8 cellular contexts compared by ENCODE assay signal in genomic region chr17:79796570-79797491, GRCh38. TPM values are rescaled to one million over a fixed set of nuclear protein-coding genes. Genes with fewer than 3 reads are reported as not detected.
DNase-seq lines count a peak whose midpoint lies in the region; ATAC-seq and TF ChIP-seq lines count a peak whose summit lies in the region.

CBX8 (minus strand) TSS chr17:79797077; CDS start chr17:79796998, 79 bp downstream.

- peak within 1 kb of the TSS; percentile 72 for H3K27ac ChIP-seq in HUES48 (ENCODE audit: low read depth, low read length)
- H3K27ac ChIP-seq in mesodermal cell (ENCODE audit: low read depth, low read length, severe bottlenecking), result peak within 1 kb of the TSS; percentile 87

- H3K27me3 ChIP-seq in Caco-2 (replicated peaks; ENCODE audit: control insufficient read depth, insufficient read depth, low read length), result no peaks in the 10 kb centered on the region
- peaks cover 93% of the 10 kb centered on the region for H3K27me3 ChIP-seq in HUES48 (ENCODE audit: control insufficient read depth, insufficient read depth, low read length)
- peaks cover 90% of the 10 kb centered on the region for H3K27me3 ChIP-seq in NT2/D1 (ENCODE audit: insufficient read depth, insufficient read length)

- H3K27ac Mint-ChIP-seq in Caco-2 (ENCODE audit: unreplicated experiment) (peak within 1 kb of the TSS; percentile 85), endothelial cell (ENCODE audit: unreplicated experiment) (peak within 1 kb of the TSS; percentile 18)

- H3K4me3 ChIP-seq in Caco-2 (ENCODE audit: low read depth, low read length), result peak within 1 kb of the TSS; percentile 75
- peak within 1 kb of the TSS; percentile 73 for H3K4me3 ChIP-seq in HUES48 (ENCODE audit: low read depth, low read length)
- peak within 1 kb of the TSS; percentile 73 for H3K4me3 ChIP-seq in NT2/D1 (ENCODE audit: insufficient read length, low read depth)
- peak within 1 kb of the TSS; percentile 67 for H3K4me3 ChIP-seq in mesodermal cell (ENCODE audit: extremely low read depth, insufficient read depth, low read length, poor library complexity, severe bottlenecking)

- no TSS peak for BruUV-seq in Caco-2 (replicated peaks; lab: Mats Ljungman, UMichigan)

- no peaks in the 10 kb centered on the region for H3K9me3 ChIP-seq in Caco-2
- no peaks in the 10 kb centered on the region for H3K9me3 ChIP-seq in HUES48 (ENCODE audit: control insufficient read depth, insufficient read depth, low read length)
- H3K9me3 ChIP-seq in NT2/D1 (ENCODE audit: insufficient read depth, low read length), result no peaks in the 10 kb centered on the region
- H3K9me3 ChIP-seq in mesodermal cell (ENCODE audit: control insufficient read depth, low read length), result no peaks in the 10 kb centered on the region

- H3K9me3 Mint-ChIP-seq in Caco-2 (ENCODE audit: unreplicated experiment) (no peaks in the 10 kb centered on the region), endothelial cell (ENCODE audit: unreplicated experiment) (no peaks in the 10 kb centered on the region)

- intact Hi-C loops in Caco-2 (cut with micrococcal nuclease; ENCODE audit: unreplicated experiment), result loop anchor here (1.0 to 5.0 kb wide), 4 partner anchors 13 to 120 kb away; no protein-coding TSS in a partner anchor

- peaks cover 27% of the 10 kb centered on the region for H3K4me1 ChIP-seq in Caco-2
- H3K4me1 ChIP-seq in HUES48 (ENCODE audit: control insufficient read depth, insufficient read depth, low read length), result peaks cover 28% of the 10 kb centered on the region
- peaks cover 30% of the 10 kb centered on the region for H3K4me1 ChIP-seq in NT2/D1 (ENCODE audit: insufficient read depth, insufficient read length)
- peaks cover 32% of the 10 kb centered on the region for H3K4me1 ChIP-seq in mesodermal cell (ENCODE audit: control insufficient read depth, insufficient read depth, low read length, poor library complexity, severe bottlenecking)

- H3K36me3 ChIP-seq in Caco-2 (ENCODE audit: control insufficient read depth, insufficient read depth, low read length) (no peaks in the 10 kb centered on the region), HUES48 (ENCODE audit: control insufficient read depth, insufficient read depth, low read length) (no peaks in the 10 kb centered on the region), NT2/D1 (ENCODE audit: insufficient read depth, insufficient read length, low read length) (peaks cover 18% of the 10 kb centered on the region), mesodermal cell (ENCODE audit: control insufficient read depth, insufficient read depth, low read length) (peaks cover 13% of the 10 kb centered on the region)

- H3K4me1 Mint-ChIP-seq in Caco-2 (ENCODE audit: low read depth, unreplicated experiment) (peaks cover 15% of the 10 kb centered on the region), endothelial cell (ENCODE audit: unreplicated experiment) (peaks cover 33% of the 10 kb centered on the region)

- H3K9ac ChIP-seq in HUES48 (ENCODE audit: low read depth, low read length), result peak within 1 kb of the TSS; percentile 60; the same call in 1 of the 2 replicates
- H3K9ac ChIP-seq in NT2/D1 (ENCODE audit: insufficient read length, low read depth), result peak within 1 kb of the TSS; percentile 88

- 0 to 1% methylated on average over 59 to 73 of the region's 92 CpGs for WGBS in mesodermal cell (ENCODE audit: insufficient coverage in 2 of 2), 2 experiments

- CTCF ChIA-PET in Caco-2 (lab: Charles Lee), result interaction anchor here (0.6 to 1.5 kb wide), 22 partner anchors 10 to 1669 kb away, joined by 3 to 24 read pairs (median 4); partner anchors contain the start of genes CBX4 and GAA

- DNase-seq in Caco-2, result peak; percentile 100
- peak; percentile 97 for DNase-seq in NT2/D1 (ENCODE audit: low read depth, low spot score)
- DNase-seq in activated CD8-positive, alpha-beta memory T cell treated with anti-CD3 and anti-CD28 coated beads, Interleukin-2, amount 50 U/mL, for 24 hours (ENCODE audit: extremely low read depth), result peak; percentile 99
- DNase-seq in endothelial cell (ENCODE audit: low spot score), result peak; percentile 100
- DNase-seq in stimulated activated CD8-positive, alpha-beta memory T cell treated with anti-CD3 and anti-CD28 coated beads, Interleukin-15, amount 100 ng/mL, for 24 hours (ENCODE audit: low read depth), result peak; percentile 97

- H3K27me3 Mint-ChIP-seq in Caco-2 (ENCODE audit: insufficient read depth, unreplicated experiment), result no peaks in the 10 kb centered on the region
- H3K27me3 Mint-ChIP-seq in endothelial cell (ENCODE audit: unreplicated experiment), result peaks cover 26% of the 10 kb centered on the region

- peak; percentile 84 for ATAC-seq in GM21390 (IDR thresholded peaks at IDR 0.05; ENCODE audit: unreplicated experiment)

- TF ChIP-seq CTCF in Caco-2 (IDR thresholded peaks at IDR 0.05; ENCODE audit: insufficient read depth in 1 of 2, low read depth in 1 of 2, low read length in 1 of 2, severe bottlenecking in 1 of 2, unreplicated experiment in 1 of 2) (peak in 1 of 2 experiments; percentile 24), endothelial cell (IDR thresholded peaks at IDR 0.05; ENCODE audit: unreplicated experiment) (no peak)

- H3K4me3 Mint-ChIP-seq in Caco-2 (ENCODE audit: unreplicated experiment) (peak within 1 kb of the TSS; percentile 84), endothelial cell (ENCODE audit: unreplicated experiment) (peak within 1 kb of the TSS; percentile 85)

- POLR2A ChIA-PET in Caco-2 (lab: Charles Lee), result interaction anchor here (0.6 to 1.4 kb wide), 25 partner anchors 8 to 1247 kb away, joined by 3 to 47 read pairs (median 5); partner anchors contain the start of gene CBX4

- H3K36me3 Mint-ChIP-seq in Caco-2 (ENCODE audit: insufficient read depth, unreplicated experiment) (peaks cover 44% of the 10 kb centered on the region), endothelial cell (ENCODE audit: low read depth, unreplicated experiment) (peaks cover 11% of the 10 kb centered on the region)

RNA-seq across cellular contexts. Expression of gene CBX8, which starts in this region (rescaled TPM):
- 34.3 and 36.6 TPM in 2 replicates for total RNA-seq in Caco-2 (2022)
- total RNA-seq in endothelial cell (ENCODE audit: unreplicated experiment), result 3.3 TPM
- 5.2 TPM for polyA plus RNA-seq in mesodermal cell (2013, experiment 1 of 2)
- polyA plus RNA-seq in mesodermal cell (2013, experiment 2 of 2), result 4.1 TPM

Comparison
In these comparisons a context has a peak if more than half of its experiments do, and no peak if none do; other contexts are left out.
1. Peak in every context shown above with its lines: DNase-seq, ATAC-seq, H3K4me3 ChIP-seq and H3K27ac ChIP-seq.